In the genomic region with DNA sequence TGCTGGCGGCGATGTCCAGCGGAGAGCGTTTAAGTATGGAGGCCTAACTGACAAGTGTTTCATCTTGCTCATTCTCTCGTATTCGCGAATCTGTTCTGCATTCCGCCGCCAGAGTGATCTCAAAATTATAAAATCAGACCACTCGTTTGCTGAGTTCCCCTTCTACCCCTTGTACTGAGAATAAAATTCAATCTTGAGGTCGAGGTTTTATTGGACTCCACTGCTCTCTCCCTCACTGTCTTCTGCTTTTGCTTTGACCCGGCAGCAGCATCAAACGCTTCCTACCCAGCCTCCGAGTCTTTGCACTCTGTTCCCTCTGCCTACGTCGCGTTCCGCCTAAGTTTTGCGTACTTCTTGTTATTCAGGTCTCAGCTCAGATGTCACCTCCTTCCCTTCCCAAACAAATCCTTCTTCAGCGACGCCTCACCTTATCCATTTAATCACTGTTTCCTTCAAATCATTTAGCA, we compare ENCODE assay signal across 1 cellular context.
TF ChIP-seq lines count a peak whose summit lies in the region.

No MANE protein-coding gene starts in this region.

TF ChIP-seq in H1, 55 proteins besides CTCF, POLR2A, EP300 and RAD21:
- no peak for TF ChIP-seq JUN (IDR thresholded peaks at IDR 0.05; ENCODE audit: low read depth, low read length)
- peak; percentile 8 for TF ChIP-seq SAP30 (IDR thresholded peaks at IDR 0.05; ENCODE audit: insufficient read depth, insufficient replicate concordance, low read length)
- TF ChIP-seq RXRA (IDR thresholded peaks at IDR 0.05; ENCODE audit: insufficient read depth, low read depth, low read length), result no peak
- TF ChIP-seq HDAC2 (IDR thresholded peaks at IDR 0.05; ENCODE audit: borderline replicate concordance in 1 of 2, low read depth in 2 of 2, low read length in 2 of 2), result 0 out of 4 replicates have a peak, but pooled peaks of 1 of the 2 experiments have one; percentile 18
- TF ChIP-seq KDM5A (IDR thresholded peaks at IDR 0.05; ENCODE audit: low read length), result 0 out of 2 replicates have a peak, but pooled peaks have one; percentile 3
- TF ChIP-seq SRF (IDR thresholded peaks at IDR 0.05; ENCODE audit: low read depth, low read length), result no peak
- TF ChIP-seq POLR2AphosphoS5 (IDR thresholded peaks at IDR 0.05; ENCODE audit: low read depth, low read length), result 0 out of 2 replicates have a peak, but pooled peaks have one; percentile 9
- TF ChIP-seq CTBP2 (IDR thresholded peaks at IDR 0.05; ENCODE audit: borderline replicate concordance, insufficient read depth, insufficient read length, low read length), result no peak
- TF ChIP-seq CBX5 (IDR thresholded peaks at IDR 0.05; ENCODE audit: low read depth, low read length), result no peak
TF ChIP-seq in H1: peak in this region for 4.
